In genomic region chr5:151758141-151758429, GRCh38 we compare ENCODE assay signal across 7 cellular contexts. TPM values are rescaled to one million over a fixed set of nuclear protein-coding genes. Genes with fewer than 3 reads are reported as not detected.
A peak's percentile ranks its signal among the peaks of the same experiment; 100 is the strongest.
DNase-seq lines count a peak whose midpoint lies in the region; ATAC-seq and TF ChIP-seq lines count a peak whose summit lies in the region.

No MANE protein-coding gene starts in this region.

- DNase-seq in SJSA1 (ENCODE audit: low read depth in 1 of 2, low spot score in 2 of 2) (peak in 1 of 2 experiments; percentile 59), fibroblast of mammary gland (ENCODE audit: low read depth) (no peak), omental fat pad (ENCODE audit: low spot score) (no peak), KG1 (lab: John Stamatoyannopoulos, UW) (no peak), T1000 (lab: John Stamatoyannopoulos, UW) (no peak)

- H3K36me3 ChIP-seq in SJSA1 = peaks cover 14% of the 10 kb centered on the region

- H3K27me3 ChIP-seq in SJSA1 (replicated peaks) = no peaks in the 10 kb centered on the region

- peak overlapping the region; percentile 50 for H3K27ac ChIP-seq in SJSA1

- TF ChIP-seq CTCF in fibroblast of mammary gland (conservative IDR thresholded peaks at IDR 0.05; ENCODE audit: control insufficient read depth, insufficient read depth, low read depth, low read length) (no peak), omental fat pad (IDR thresholded peaks at IDR 0.05) (no peak)

- H3K4me1 ChIP-seq in SJSA1 (replicated peaks) = peaks cover 15% of the 10 kb centered on the region

- ATAC-seq in GM18517 (IDR thresholded peaks at IDR 0.05; ENCODE audit: unreplicated experiment) (peak; percentile 7), HG02642 (IDR thresholded peaks at IDR 0.05; ENCODE audit: poor library complexity, unreplicated experiment) (peak; percentile 27), omental fat pad (ENCODE audit: low FRiP score) (peak; percentile 20)

- H3K4me3 ChIP-seq in SJSA1 = peak overlapping the region; percentile 53
- peak overlapping the region; percentile 94 for H3K4me3 ChIP-seq in fibroblast of mammary gland (ENCODE audit: control insufficient read depth, low read depth, low read length)

- H3K9me3 ChIP-seq in SJSA1 (replicated peaks) = no peaks in the 10 kb centered on the region

RNA-seq across cellular contexts. Expression of gene ATOX1, which starts 0.3 kb away (rescaled TPM):
- 101 and 124 TPM in 2 replicates for total RNA-seq in SJSA1 (2014; rRNA removed; shearing (Covaris generic))
- 100 to 1,000 TPM in 2 of 4 donors, 10 to 100 TPM in 2; 81.5 to 162 (median 109) TPM for total RNA-seq in omental fat pad

RNA-seq across cellular contexts. Expression of gene G3BP1, which starts 13.7 kb away (rescaled TPM):
- total RNA-seq in SJSA1 (2014; rRNA removed; shearing (Covaris generic)) = 240 and 259 TPM in 2 replicates
- 100 to 1,000 TPM; 110 to 180 (median 114) TPM for total RNA-seq in omental fat pad
